Comparison of ENCODE assay signal across 13 cellular contexts in the genomic region with DNA sequence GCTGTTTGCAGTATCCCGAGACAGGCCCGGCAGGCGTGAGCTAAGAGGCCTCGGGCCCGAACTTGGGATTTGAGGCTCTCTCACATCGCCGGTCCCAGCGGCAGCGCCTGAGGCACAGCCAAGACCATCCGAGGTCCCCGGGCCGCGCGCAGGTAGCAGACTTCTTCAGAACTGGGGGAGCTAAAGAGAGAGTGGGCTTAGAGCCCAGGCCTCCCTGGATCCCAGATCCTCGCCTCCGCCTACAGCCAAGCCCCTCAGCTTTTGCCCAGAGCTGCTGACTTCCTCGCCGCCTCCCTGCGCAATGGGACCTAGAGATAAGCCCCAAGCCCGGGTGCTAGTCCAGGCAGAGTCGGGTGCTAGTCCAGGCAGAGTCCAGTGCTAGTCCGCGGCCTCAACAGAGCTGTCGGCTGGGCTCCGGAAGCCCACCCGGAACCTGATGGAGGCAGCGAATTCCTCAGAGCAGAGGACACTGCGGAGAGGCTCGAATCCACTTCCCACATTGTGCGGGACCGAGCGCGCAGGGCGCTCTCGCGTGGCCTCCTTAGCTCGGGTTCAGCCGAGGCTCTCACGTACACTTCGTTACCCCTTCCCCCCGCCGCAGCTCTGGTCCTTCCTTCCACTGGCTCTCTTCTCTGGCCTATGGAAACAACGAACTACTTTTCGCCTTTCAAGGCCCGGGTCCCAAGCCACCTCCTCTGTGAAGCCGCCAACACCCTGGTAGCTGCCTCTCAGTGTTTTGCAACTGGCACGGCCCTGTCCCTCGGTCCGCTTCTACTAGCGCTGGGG. TPM values are rescaled to one million over a fixed set of nuclear protein-coding genes. Genes with fewer than 3 reads are reported as not detected.
DNase-seq lines count a peak whose midpoint lies in the region; TF ChIP-seq lines count a peak whose summit lies in the region.
"Had no signal": no experiment of that assay in that cellular context is flagged by ENCODE, and none has a peak within 500 bp of the region (broad histone marks: within the 10 kb centered on the region; RNA-seq: fewer than 3 reads in every experiment).

No MANE protein-coding gene starts in this region.

- no TSS peak for BruUV-seq in Caco-2 (replicated peaks; lab: Mats Ljungman, UMichigan)

- no peak overlapping the region for H3K9ac ChIP-seq in duodenal mucosa (ENCODE audit: low read depth in 1 of 2, low read length in 2 of 2)

- no peaks in the 10 kb centered on the region for H3K79me2 ChIP-seq in ACC112 (ENCODE audit: control insufficient read depth, insufficient read depth, low read length, unreplicated experiment)

- H3K36me3 Mint-ChIP-seq in neural crest cell (ENCODE audit: low read depth): no peaks in the 10 kb centered on the region
- no peaks in the 10 kb centered on the region for H3K36me3 Mint-ChIP-seq in Caco-2 (ENCODE audit: insufficient read depth, unreplicated experiment)

- H3K4me3 Mint-ChIP-seq in neural crest cell (peak overlapping the region; percentile 42), Caco-2 (ENCODE audit: unreplicated experiment) (no peak overlapping the region)

- H2AFZ ChIP-seq in ACC112 (ENCODE audit: low read length, unreplicated experiment): no peak overlapping the region

- CTCF ChIA-PET in Caco-2 (lab: Charles Lee): interaction anchor here (0.5 to 0.6 kb wide), 2 partner anchors 68 to 244 kb away, joined by 3 read pairs; no protein-coding TSS in a partner anchor

- intact Hi-C loops in Caco-2 (cut with micrococcal nuclease; ENCODE audit: unreplicated experiment): no loop called here

- DNase-seq in GM10266 (ENCODE audit: extremely low spot score) (peak; percentile 26), neural crest cell (ENCODE audit: low read depth, low spot score) (no peak), DMS153 treated with DMSO at 0.1 percent for 48 hours (lab: John Stamatoyannopoulos, UW; ENCODE audit: unreplicated experiment) (no peak), Caco-2 (no peak), GF-D8 (lab: John Stamatoyannopoulos, UW) (no peak), germinal center (ENCODE audit: low spot score) (no peak)
- DNase-seq: central memory CD4-positive, alpha-beta T cell; NCI-H1436; stimulated activated CD4-positive, alpha-beta T cell treated with anti-CD3 and anti-CD28 coated beads, Interleukin-12 subunit alpha, Interleukin-12 subunit beta, amount 100 ng/mL, for 4 hours had no signal

- no peaks in the 10 kb centered on the region for H3K36me3 ChIP-seq in ACC112 (ENCODE audit: insufficient read depth, low read length)
- no peaks in the 10 kb centered on the region for H3K36me3 ChIP-seq in duodenal mucosa (ENCODE audit: control insufficient read depth in 1 of 2, insufficient read depth in 2 of 2, low read length in 2 of 2)
- no peaks in the 10 kb centered on the region for H3K36me3 ChIP-seq in Caco-2 (ENCODE audit: control insufficient read depth, insufficient read depth, low read length)

- no peaks in the 10 kb centered on the region for H3K9me3 ChIP-seq in duodenal mucosa (ENCODE audit: control insufficient read depth in 1 of 2, low read length in 2 of 2)
- H3K9me3 ChIP-seq in Caco-2: no peaks in the 10 kb centered on the region

- H3K27me3 ChIP-seq in ACC112 (ENCODE audit: insufficient read depth, low read length) (peaks cover 100% of the 10 kb centered on the region), duodenal mucosa (ENCODE audit: control insufficient read depth in 1 of 2, insufficient read depth in 2 of 2, low read length in 2 of 2) (peaks cover 92 to 100% of the 10 kb centered on the region in 2 donors), Caco-2 (replicated peaks; ENCODE audit: control insufficient read depth, insufficient read depth, low read length) (peaks cover 7% of the 10 kb centered on the region)

- peak overlapping the region; percentile 66 for H3K4me3 ChIP-seq in ACC112 (ENCODE audit: low read depth, low read length)
- peak overlapping the region; percentile 35 to 43 for H3K4me3 ChIP-seq in duodenal mucosa (ENCODE audit: low read depth in 1 of 2, low read length in 2 of 2)
- no peak overlapping the region for H3K4me3 ChIP-seq in Caco-2 (ENCODE audit: low read depth, low read length)

- H3K27ac ChIP-seq in ACC112 (ENCODE audit: low read depth, low read length): no peak overlapping the region
- H3K27ac ChIP-seq in duodenal mucosa (ENCODE audit: low read depth, low read length): no peak overlapping the region

- no peak for TF ChIP-seq CTCF in GM10266 (IDR thresholded peaks at IDR 0.05; ENCODE audit: control insufficient read depth, insufficient read depth, low read depth, missing control alignments)
- no peak for TF ChIP-seq CTCF in neural crest cell (conservative IDR thresholded peaks at IDR 0.05)
- no peak for TF ChIP-seq CTCF in Caco-2 (IDR thresholded peaks at IDR 0.05; ENCODE audit: insufficient read depth in 1 of 2, low read depth in 1 of 2, low read length in 1 of 2, severe bottlenecking in 1 of 2, unreplicated experiment in 1 of 2)

- H3K27me3 Mint-ChIP-seq in neural crest cell (ENCODE audit: low read depth) (peaks cover 98% of the 10 kb centered on the region), Caco-2 (ENCODE audit: insufficient read depth, unreplicated experiment) (peaks cover 53% of the 10 kb centered on the region)

- POLR2A ChIA-PET in Caco-2 (lab: Charles Lee): no interaction called here

- H3K4me1 ChIP-seq in ACC112 (ENCODE audit: control insufficient read depth, insufficient read depth, low read length, unreplicated experiment) (no peaks in the 10 kb centered on the region), duodenal mucosa (ENCODE audit: control insufficient read depth in 1 of 2, insufficient read depth in 2 of 2, low read length in 2 of 2) (peaks cover 5 to 22% of the 10 kb centered on the region in 2 donors), Caco-2 (no peaks in the 10 kb centered on the region)

- H3K27ac Mint-ChIP-seq in neural crest cell (ENCODE audit: unreplicated experiment) (no peak overlapping the region), Caco-2 (ENCODE audit: unreplicated experiment) (no peak overlapping the region)

- H3K9me3 Mint-ChIP-seq in neural crest cell (no peaks in the 10 kb centered on the region), Caco-2 (ENCODE audit: unreplicated experiment) (no peaks in the 10 kb centered on the region)

- H3K4me1 Mint-ChIP-seq in neural crest cell (peaks cover 27% of the 10 kb centered on the region), Caco-2 (ENCODE audit: low read depth, unreplicated experiment) (peaks cover 7% of the 10 kb centered on the region)

RNA-seq across cellular contexts. Expression of a gene that starts 5.8 kb away (rescaled TPM):
- 1.0 and 1.1 TPM in 2 replicates for total RNA-seq in neural crest cell
- total RNA-seq in Caco-2 (2022): not detected in 2 replicates
- total RNA-seq: frontal cortex, HT-29 had no signal
